In the genomic region with DNA sequence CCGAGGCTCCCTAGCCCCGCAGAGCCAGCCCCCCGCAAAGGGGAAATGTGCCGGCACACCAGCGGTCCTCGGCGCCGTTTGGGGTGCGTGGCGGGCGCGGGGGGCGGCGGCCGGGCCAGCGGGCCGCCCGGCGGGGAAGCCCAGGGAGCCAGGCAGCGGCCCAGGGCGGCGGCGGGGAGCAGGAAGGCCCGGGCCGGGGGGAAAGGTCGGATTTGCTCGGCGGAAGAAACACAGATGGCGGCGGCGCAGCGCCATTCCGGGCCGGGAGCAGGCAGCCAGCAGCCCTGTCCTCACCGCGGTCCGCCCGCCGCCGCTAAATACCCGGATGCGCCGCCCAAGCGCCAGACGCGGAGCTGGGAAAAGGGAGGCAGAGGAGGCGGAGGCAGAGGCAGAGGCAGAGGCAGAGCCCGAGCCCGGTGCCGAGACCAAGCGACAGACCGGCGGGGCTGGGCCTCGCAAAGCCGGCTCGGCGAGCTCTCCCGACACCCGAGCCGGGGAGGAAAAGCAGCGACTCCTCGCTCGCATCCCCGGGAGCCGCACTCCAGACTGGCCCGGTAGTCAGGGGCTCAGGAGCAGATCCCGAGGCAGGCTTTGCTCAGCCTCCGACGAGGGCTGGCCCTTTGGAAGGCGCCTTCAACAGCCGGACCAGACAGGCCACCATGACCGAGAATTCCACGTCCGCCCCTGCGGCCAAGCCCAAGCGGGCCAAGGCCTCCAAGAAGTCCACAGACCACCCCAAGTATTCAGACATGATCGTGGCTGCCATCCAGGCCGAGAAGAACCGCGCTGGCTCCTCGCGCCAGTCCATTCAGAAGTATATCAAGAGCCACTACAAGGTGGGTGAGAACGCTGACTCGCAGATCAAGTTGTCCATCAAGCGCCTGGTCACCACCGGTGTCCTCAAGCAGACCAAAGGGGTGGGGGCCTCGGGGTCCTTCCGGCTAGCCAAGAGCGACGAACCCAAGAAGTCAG, we compare ENCODE assay signal across 1 cellular context.
TF ChIP-seq lines count a peak whose summit lies in the region.

No MANE protein-coding gene starts in this region.

TF ChIP-seq in HepG2, 621 proteins besides CTCF, POLR2A, EP300 and RAD21 (continued from another document and continues in another):
- TF ChIP-seq, protein P1, sequence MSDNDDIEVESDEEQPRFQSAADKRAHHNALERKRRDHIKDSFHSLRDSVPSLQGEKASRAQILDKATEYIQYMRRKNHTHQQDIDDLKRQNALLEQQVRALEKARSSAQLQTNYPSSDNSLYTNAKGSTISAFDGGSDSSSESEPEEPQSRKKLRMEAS (IDR thresholded peaks at IDR 0.05): peak; percentile 64
- no peak for TF ChIP-seq ZNF552 (CRISPR knock-in tag; IDR thresholded peaks at IDR 0.05; ENCODE audit: borderline replicate concordance)
- TF ChIP-seq, protein P2, sequence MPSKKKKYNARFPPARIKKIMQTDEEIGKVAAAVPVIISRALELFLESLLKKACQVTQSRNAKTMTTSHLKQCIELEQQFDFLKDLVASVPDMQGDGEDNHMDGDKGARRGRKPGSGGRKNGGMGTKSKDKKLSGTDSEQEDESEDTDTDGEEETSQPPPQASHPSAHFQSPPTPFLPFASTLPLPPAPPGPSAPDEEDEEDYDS (CRISPR knock-in tag; IDR thresholded peaks at IDR 0.05): peak; percentile 94
- TF ChIP-seq DNMT3B (CRISPR knock-in tag; conservative IDR thresholded peaks at IDR 0.05): peak; percentile 24; the same call in 1 of the 2 replicates
- peak; percentile 89; the same call in 1 of the 2 replicates for TF ChIP-seq EEA1 (CRISPR knock-in tag; IDR thresholded peaks at IDR 0.05; ENCODE audit: borderline replicate concordance)
- peak; percentile 83 for TF ChIP-seq ZNF557 (CRISPR knock-in tag; IDR thresholded peaks at IDR 0.05)
- TF ChIP-seq ATM (IDR thresholded peaks at IDR 0.05; ENCODE audit: borderline replicate concordance): no peak
- no peak for TF ChIP-seq MAFF (IDR thresholded peaks at IDR 0.05; ENCODE audit: low read depth, low read length)
- peak; percentile 59 for TF ChIP-seq ETV5 (CRISPR knock-in tag; IDR thresholded peaks at IDR 0.05; ENCODE audit: borderline replicate concordance)
- peak; percentile 80 for TF ChIP-seq CCDC6 (CRISPR knock-in tag; IDR thresholded peaks at IDR 0.05)
- TF ChIP-seq PAWR (CRISPR knock-in tag; IDR thresholded peaks at IDR 0.05; ENCODE audit: borderline replicate concordance): no peak
- TF ChIP-seq, protein P3, sequence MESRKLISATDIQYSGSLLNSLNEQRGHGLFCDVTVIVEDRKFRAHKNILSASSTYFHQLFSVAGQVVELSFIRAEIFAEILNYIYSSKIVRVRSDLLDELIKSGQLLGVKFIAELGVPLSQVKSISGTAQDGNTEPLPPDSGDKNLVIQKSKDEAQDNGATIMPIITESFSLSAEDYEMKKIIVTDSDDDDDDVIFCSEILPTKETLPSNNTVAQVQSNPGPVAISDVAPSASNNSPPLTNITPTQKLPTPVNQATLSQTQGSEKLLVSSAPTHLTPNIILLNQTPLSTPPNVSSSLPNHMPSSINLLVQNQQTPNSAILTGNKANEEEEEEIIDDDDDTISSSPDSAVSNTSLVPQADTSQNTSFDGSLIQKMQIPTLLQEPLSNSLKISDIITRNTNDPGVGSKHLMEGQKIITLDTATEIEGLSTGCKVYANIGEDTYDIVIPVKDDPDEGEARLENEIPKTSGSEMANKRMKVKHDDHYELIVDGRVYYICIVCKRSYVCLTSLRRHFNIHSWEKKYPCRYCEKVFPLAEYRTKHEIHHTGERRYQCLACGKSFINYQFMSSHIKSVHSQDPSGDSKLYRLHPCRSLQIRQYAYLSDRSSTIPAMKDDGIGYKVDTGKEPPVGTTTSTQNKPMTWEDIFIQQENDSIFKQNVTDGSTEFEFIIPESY (CRISPR knock-in tag; IDR thresholded peaks at IDR 0.05): peak; percentile 25; the same call in 1 of the 2 replicates
- TF ChIP-seq ZIK1 (CRISPR knock-in tag; IDR thresholded peaks at IDR 0.05; ENCODE audit: borderline replicate concordance, low read depth): 0 out of 2 replicates have a peak, but pooled peaks have one; percentile 49
- TF ChIP-seq TAF15 (IDR thresholded peaks at IDR 0.05; ENCODE audit: low read depth, low read length, poor library complexity, severe bottlenecking): peak; percentile 87
- peak; percentile 51; the same call in 1 of the 2 replicates for TF ChIP-seq GZF1 (CRISPR knock-in tag; IDR thresholded peaks at IDR 0.05)
- peak; percentile 11; the same call in 1 of the 2 replicates for TF ChIP-seq SMAD3 (CRISPR knock-in tag; IDR thresholded peaks at IDR 0.05)
- TF ChIP-seq, protein P4, sequence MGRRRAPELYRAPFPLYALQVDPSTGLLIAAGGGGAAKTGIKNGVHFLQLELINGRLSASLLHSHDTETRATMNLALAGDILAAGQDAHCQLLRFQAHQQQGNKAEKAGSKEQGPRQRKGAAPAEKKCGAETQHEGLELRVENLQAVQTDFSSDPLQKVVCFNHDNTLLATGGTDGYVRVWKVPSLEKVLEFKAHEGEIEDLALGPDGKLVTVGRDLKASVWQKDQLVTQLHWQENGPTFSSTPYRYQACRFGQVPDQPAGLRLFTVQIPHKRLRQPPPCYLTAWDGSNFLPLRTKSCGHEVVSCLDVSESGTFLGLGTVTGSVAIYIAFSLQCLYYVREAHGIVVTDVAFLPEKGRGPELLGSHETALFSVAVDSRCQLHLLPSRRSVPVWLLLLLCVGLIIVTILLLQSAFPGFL (CRISPR knock-in tag; IDR thresholded peaks at IDR 0.05): no peak
- TF ChIP-seq ZNF160 (CRISPR knock-in tag; IDR thresholded peaks at IDR 0.05): peak; percentile 73; the same call in 1 of the 2 replicates
- no peak for TF ChIP-seq ZNF383 (CRISPR knock-in tag; IDR thresholded peaks at IDR 0.05; ENCODE audit: borderline replicate concordance)
- TF ChIP-seq, protein P5, sequence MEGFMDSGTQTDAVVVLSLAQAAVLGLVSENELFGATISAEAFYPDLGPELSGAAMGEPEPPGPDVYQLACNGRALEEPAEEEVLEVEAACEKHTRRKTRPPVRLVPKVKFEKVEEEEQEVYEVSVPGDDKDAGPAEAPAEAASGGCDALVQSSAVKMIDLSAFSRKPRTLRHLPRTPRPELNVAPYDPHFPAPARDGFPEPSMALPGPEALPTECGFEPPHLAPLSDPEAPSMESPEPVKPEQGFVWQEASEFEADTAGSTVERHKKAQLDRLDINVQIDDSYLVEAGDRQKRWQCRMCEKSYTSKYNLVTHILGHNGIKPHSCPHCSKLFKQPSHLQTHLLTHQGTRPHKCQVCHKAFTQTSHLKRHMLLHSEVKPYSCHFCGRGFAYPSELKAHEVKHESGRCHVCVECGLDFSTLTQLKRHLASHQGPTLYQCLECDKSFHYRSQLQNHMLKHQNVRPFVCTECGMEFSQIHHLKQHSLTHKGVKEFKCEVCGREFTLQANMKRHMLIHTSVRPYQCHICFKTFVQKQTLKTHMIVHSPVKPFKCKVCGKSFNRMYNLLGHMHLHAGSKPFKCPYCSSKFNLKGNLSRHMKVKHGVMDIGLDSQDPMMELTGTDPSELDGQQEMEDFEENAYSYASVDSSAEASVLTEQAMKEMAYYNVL (CRISPR knock-in tag; IDR thresholded peaks at IDR 0.05; ENCODE audit: borderline replicate concordance): no peak
- no peak for TF ChIP-seq WIZ (CRISPR knock-in tag; IDR thresholded peaks at IDR 0.05)
- no peak for TF ChIP-seq FOXP1 (IDR thresholded peaks at IDR 0.05)
- TF ChIP-seq FOXP1 (CRISPR knock-in tag; IDR thresholded peaks at IDR 0.05): no peak
- TF ChIP-seq, protein P6, sequence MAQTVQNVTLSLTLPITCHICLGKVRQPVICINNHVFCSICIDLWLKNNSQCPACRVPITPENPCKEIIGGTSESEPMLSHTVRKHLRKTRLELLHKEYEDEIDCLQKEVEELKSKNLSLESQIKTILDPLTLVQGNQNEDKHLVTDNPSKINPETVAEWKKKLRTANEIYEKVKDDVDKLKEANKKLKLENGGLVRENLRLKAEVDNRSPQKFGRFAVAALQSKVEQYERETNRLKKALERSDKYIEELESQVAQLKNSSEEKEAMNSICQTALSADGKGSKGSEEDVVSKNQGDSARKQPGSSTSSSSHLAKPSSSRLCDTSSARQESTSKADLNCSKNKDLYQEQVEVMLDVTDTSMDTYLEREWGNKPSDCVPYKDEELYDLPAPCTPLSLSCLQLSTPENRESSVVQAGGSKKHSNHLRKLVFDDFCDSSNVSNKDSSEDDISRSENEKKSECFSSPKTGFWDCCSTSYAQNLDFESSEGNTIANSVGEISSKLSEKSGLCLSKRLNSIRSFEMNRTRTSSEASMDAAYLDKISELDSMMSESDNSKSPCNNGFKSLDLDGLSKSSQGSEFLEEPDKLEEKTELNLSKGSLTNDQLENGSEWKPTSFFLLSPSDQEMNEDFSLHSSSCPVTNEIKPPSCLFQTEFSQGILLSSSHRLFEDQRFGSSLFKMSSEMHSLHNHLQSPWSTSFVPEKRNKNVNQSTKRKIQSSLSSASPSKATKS (CRISPR knock-in tag; IDR thresholded peaks at IDR 0.05): no peak
- TF ChIP-seq ZNF777 (CRISPR knock-in tag; IDR thresholded peaks at IDR 0.05): 0 out of 2 replicates have a peak, but pooled peaks have one; percentile 53
- peak; percentile 66; the same call in 1 of the 2 replicates for TF ChIP-seq ZNF333 (CRISPR knock-in tag; IDR thresholded peaks at IDR 0.05; ENCODE audit: borderline replicate concordance)
- peak; percentile 94 for TF ChIP-seq ZNF891 (CRISPR knock-in tag; IDR thresholded peaks at IDR 0.05)
- 0 out of 2 replicates have a peak, but pooled peaks have one; percentile 50 for TF ChIP-seq ZNF747 (CRISPR knock-in tag; IDR thresholded peaks at IDR 0.05; ENCODE audit: borderline replicate concordance)
- TF ChIP-seq, protein P7, sequence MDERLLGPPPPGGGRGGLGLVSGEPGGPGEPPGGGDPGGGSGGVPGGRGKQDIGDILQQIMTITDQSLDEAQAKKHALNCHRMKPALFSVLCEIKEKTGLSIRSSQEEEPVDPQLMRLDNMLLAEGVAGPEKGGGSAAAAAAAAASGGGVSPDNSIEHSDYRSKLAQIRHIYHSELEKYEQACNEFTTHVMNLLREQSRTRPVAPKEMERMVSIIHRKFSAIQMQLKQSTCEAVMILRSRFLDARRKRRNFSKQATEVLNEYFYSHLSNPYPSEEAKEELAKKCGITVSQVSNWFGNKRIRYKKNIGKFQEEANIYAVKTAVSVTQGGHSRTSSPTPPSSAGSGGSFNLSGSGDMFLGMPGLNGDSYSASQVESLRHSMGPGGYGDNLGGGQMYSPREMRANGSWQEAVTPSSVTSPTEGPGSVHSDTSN (CRISPR knock-in tag; IDR thresholded peaks at IDR 0.05): no peak
- TF ChIP-seq SMAD1 (CRISPR knock-in tag; IDR thresholded peaks at IDR 0.05; ENCODE audit: borderline replicate concordance, low read depth): no peak
- TF ChIP-seq MED8 (CRISPR knock-in tag; IDR thresholded peaks at IDR 0.05; ENCODE audit: insufficient replicate concordance): peak; percentile 95
- TF ChIP-seq, protein P8, sequence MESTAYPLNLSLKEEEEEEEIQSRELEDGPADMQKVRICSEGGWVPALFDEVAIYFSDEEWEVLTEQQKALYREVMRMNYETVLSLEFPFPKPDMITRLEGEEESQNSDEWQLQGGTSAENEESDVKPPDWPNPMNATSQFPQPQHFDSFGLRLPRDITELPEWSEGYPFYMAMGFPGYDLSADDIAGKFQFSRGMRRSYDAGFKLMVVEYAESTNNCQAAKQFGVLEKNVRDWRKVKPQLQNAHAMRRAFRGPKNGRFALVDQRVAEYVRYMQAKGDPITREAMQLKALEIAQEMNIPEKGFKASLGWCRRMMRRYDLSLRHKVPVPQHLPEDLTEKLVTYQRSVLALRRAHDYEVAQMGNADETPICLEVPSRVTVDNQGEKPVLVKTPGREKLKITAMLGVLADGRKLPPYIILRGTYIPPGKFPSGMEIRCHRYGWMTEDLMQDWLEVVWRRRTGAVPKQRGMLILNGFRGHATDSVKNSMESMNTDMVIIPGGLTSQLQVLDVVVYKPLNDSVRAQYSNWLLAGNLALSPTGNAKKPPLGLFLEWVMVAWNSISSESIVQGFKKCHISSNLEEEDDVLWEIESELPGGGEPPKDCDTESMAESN (CRISPR knock-in tag; conservative IDR thresholded peaks at IDR 0.05): peak; percentile 62
- peak; percentile 73 for TF ChIP-seq PHF8 (CRISPR knock-in tag; IDR thresholded peaks at IDR 0.05)
- TF ChIP-seq KAT2B (IDR thresholded peaks at IDR 0.05; ENCODE audit: borderline replicate concordance, low read depth, low read length): no peak
- TF ChIP-seq PRMT3 (CRISPR knock-in tag; IDR thresholded peaks at IDR 0.05; ENCODE audit: borderline replicate concordance, low read depth): 0 out of 2 replicates have a peak, but pooled peaks have one; percentile 61
- TF ChIP-seq CENPT (CRISPR knock-in tag; IDR thresholded peaks at IDR 0.05; ENCODE audit: low read depth): 0 out of 2 replicates have a peak, but pooled peaks have one; percentile 33
- TF ChIP-seq ZNF703 (CRISPR knock-in tag; IDR thresholded peaks at IDR 0.05; ENCODE audit: borderline replicate concordance): no peak; the same call in 1 of the 2 replicates
- no peak for TF ChIP-seq CEBPB (IDR thresholded peaks at IDR 0.05; ENCODE audit: borderline replicate concordance, low read depth, low read length)
- TF ChIP-seq, protein P9, sequence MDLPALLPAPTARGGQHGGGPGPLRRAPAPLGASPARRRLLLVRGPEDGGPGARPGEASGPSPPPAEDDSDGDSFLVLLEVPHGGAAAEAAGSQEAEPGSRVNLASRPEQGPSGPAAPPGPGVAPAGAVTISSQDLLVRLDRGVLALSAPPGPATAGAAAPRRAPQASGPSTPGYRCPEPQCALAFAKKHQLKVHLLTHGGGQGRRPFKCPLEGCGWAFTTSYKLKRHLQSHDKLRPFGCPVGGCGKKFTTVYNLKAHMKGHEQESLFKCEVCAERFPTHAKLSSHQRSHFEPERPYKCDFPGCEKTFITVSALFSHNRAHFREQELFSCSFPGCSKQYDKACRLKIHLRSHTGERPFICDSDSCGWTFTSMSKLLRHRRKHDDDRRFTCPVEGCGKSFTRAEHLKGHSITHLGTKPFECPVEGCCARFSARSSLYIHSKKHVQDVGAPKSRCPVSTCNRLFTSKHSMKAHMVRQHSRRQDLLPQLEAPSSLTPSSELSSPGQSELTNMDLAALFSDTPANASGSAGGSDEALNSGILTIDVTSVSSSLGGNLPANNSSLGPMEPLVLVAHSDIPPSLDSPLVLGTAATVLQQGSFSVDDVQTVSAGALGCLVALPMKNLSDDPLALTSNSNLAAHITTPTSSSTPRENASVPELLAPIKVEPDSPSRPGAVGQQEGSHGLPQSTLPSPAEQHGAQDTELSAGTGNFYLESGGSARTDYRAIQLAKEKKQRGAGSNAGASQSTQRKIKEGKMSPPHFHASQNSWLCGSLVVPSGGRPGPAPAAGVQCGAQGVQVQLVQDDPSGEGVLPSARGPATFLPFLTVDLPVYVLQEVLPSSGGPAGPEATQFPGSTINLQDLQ (CRISPR knock-in tag; IDR thresholded peaks at IDR 0.05): peak; percentile 38; the same call in 1 of the 2 replicates
- TF ChIP-seq, protein P10, sequence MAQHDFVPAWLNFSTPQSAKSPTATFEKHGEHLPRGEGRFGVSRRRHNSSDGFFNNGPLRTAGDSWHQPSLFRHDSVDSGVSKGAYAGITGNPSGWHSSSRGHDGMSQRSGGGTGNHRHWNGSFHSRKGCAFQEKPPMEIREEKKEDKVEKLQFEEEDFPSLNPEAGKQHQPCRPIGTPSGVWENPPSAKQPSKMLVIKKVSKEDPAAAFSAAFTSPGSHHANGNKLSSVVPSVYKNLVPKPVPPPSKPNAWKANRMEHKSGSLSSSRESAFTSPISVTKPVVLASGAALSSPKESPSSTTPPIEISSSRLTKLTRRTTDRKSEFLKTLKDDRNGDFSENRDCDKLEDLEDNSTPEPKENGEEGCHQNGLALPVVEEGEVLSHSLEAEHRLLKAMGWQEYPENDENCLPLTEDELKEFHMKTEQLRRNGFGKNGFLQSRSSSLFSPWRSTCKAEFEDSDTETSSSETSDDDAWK (CRISPR knock-in tag; IDR thresholded peaks at IDR 0.05): no peak
- peak; percentile 54; the same call in 1 of the 2 replicates for TF ChIP-seq CBFB (CRISPR knock-in tag; IDR thresholded peaks at IDR 0.05)
- no peak for TF ChIP-seq ZNF44 (CRISPR knock-in tag; IDR thresholded peaks at IDR 0.05)
- TF ChIP-seq KDM3A (CRISPR knock-in tag; IDR thresholded peaks at IDR 0.05; ENCODE audit: low read depth): peak; percentile 72; the same call in 1 of the 2 replicates
- TF ChIP-seq FOXA1 (IDR thresholded peaks at IDR 0.05): no peak
- TF ChIP-seq FOXA1 (CRISPR knock-in tag; IDR thresholded peaks at IDR 0.05): 0 out of 2 replicates have a peak, but pooled peaks have one; percentile 15
